Comparison of ENCODE assay signal across 10 cellular contexts in genomic region chr19:658916-659839, GRCh38. TPM values are rescaled to one million over a fixed set of nuclear protein-coding genes. Genes with fewer than 3 reads are reported as not detected.
DNase-seq lines count a peak whose midpoint lies in the region; ATAC-seq and TF ChIP-seq lines count a peak whose summit lies in the region.
"Had no signal": no experiment of that assay in that cellular context is flagged by ENCODE, and none has a peak within 500 bp of the region (broad histone marks: within the 10 kb centered on the region; RNA-seq: fewer than 3 reads in every experiment).

No MANE protein-coding gene starts in this region.

- no peaks in the 10 kb centered on the region for H3K9me3 Mint-ChIP-seq in CD4-positive, CD25-positive, alpha-beta regulatory T cell
- no peaks in the 10 kb centered on the region for H3K9me3 Mint-ChIP-seq in naive thymus-derived CD8-positive, alpha-beta T cell
- H3K9me3 Mint-ChIP-seq in Caco-2 (ENCODE audit: unreplicated experiment) = no peaks in the 10 kb centered on the region

- POLR2A ChIA-PET in naive thymus-derived CD8-positive, alpha-beta T cell (lab: Charles Lee) = interaction anchor here (1.0 to 2.8 kb wide), 9 partner anchors 19 to 610 kb away, joined by 3 to 11 read pairs (median 4); partner anchors contain the start of genes CIRBP, GZMM, POLRMT and PTBP1
- POLR2A ChIA-PET in Caco-2 (lab: Charles Lee) = no interaction called here

- peak overlapping the region; percentile 95 to 99 (median 98) for H3K4me3 Mint-ChIP-seq in CD4-positive, CD25-positive, alpha-beta regulatory T cell
- peak overlapping the region; percentile 96 to 99 (median 97) for H3K4me3 Mint-ChIP-seq in naive thymus-derived CD8-positive, alpha-beta T cell
- no peak overlapping the region for H3K4me3 Mint-ChIP-seq in Caco-2 (ENCODE audit: unreplicated experiment)

- H3K4me1 ChIP-seq in CD4-positive, CD25-positive, alpha-beta regulatory T cell (ENCODE audit: control insufficient read depth, insufficient read depth, low read length, poor library complexity, severe bottlenecking) = peaks cover 77% of the 10 kb centered on the region
- peaks cover 19% of the 10 kb centered on the region for H3K4me1 ChIP-seq in Caco-2

- peaks cover 0 to 70% (median 17%) of the 10 kb centered on the region in 4 donors for H3K4me1 Mint-ChIP-seq in CD4-positive, CD25-positive, alpha-beta regulatory T cell
- peaks cover 28 to 73% (median 61%) of the 10 kb centered on the region in 4 donors for H3K4me1 Mint-ChIP-seq in naive thymus-derived CD8-positive, alpha-beta T cell
- no peaks in the 10 kb centered on the region for H3K4me1 Mint-ChIP-seq in Caco-2 (ENCODE audit: low read depth, unreplicated experiment)

- peak overlapping the region; percentile 92 for H3K27ac ChIP-seq in CD4-positive, CD25-positive, alpha-beta regulatory T cell (ENCODE audit: insufficient read depth, low read length, poor library complexity, severe bottlenecking)
- peak overlapping the region; percentile 29 for H3K27ac ChIP-seq in cingulate gyrus (ENCODE audit: low read depth, low read length)

- no peaks in the 10 kb centered on the region for H3K9me3 ChIP-seq in CD4-positive, CD25-positive, alpha-beta regulatory T cell (ENCODE audit: control insufficient read depth in 2 of 2, low read length in 2 of 2)
- H3K9me3 ChIP-seq in Caco-2 = no peaks in the 10 kb centered on the region

- no peak for ATAC-seq in CD4-positive, CD25-positive, alpha-beta regulatory T cell (ENCODE audit: low read depth in 2 of 2)
- no peak for ATAC-seq in naive thymus-derived CD8-positive, alpha-beta T cell
- ATAC-seq in GM19328 (IDR thresholded peaks at IDR 0.05; ENCODE audit: unreplicated experiment) = no peak
- no peak for ATAC-seq in HG03354 (IDR thresholded peaks at IDR 0.05; ENCODE audit: poor library complexity, severe bottlenecking, unreplicated experiment)
- ATAC-seq: sciatic nerve had no signal

- peaks cover 9% of the 10 kb centered on the region for H3K36me3 Mint-ChIP-seq in CD4-positive, CD25-positive, alpha-beta regulatory T cell
- peaks cover 0 to 31% (median 0%) of the 10 kb centered on the region in 3 donors for H3K36me3 Mint-ChIP-seq in naive thymus-derived CD8-positive, alpha-beta T cell
- H3K36me3 Mint-ChIP-seq in Caco-2 (ENCODE audit: insufficient read depth, unreplicated experiment) = peaks cover 60% of the 10 kb centered on the region

- no peaks in the 10 kb centered on the region for H3K27me3 ChIP-seq in CD4-positive, CD25-positive, alpha-beta regulatory T cell (ENCODE audit: control insufficient read depth, insufficient read depth, low read length)
- H3K27me3 ChIP-seq in Caco-2 (replicated peaks; ENCODE audit: control insufficient read depth, insufficient read depth, low read length) = no peaks in the 10 kb centered on the region

- no TSS peak for BruUV-seq in Caco-2 (replicated peaks; lab: Mats Ljungman, UMichigan)

- peak overlapping the region; percentile 95 to 98 (median 98) for H3K27ac Mint-ChIP-seq in CD4-positive, CD25-positive, alpha-beta regulatory T cell
- peak overlapping the region; percentile 47 to 98 (median 97) for H3K27ac Mint-ChIP-seq in naive thymus-derived CD8-positive, alpha-beta T cell
- no peak overlapping the region for H3K27ac Mint-ChIP-seq in Caco-2 (ENCODE audit: unreplicated experiment)

- peak overlapping the region; percentile 44 for H3K4me3 ChIP-seq in CD4-positive, CD25-positive, alpha-beta regulatory T cell (ENCODE audit: low read depth, low read length)
- no peak overlapping the region for H3K4me3 ChIP-seq in Caco-2 (ENCODE audit: low read depth, low read length)

- H3K36me3 ChIP-seq in CD4-positive, CD25-positive, alpha-beta regulatory T cell (ENCODE audit: control insufficient read depth, insufficient read depth, low read length) = peaks cover 13% of the 10 kb centered on the region
- peaks cover 4% of the 10 kb centered on the region for H3K36me3 ChIP-seq in Caco-2 (ENCODE audit: control insufficient read depth, insufficient read depth, low read length)

- DNase-seq in CD4-positive, CD25-positive, alpha-beta regulatory T cell = peak in 1 of 3 donors; percentile 57
- DNase-seq in T-helper 2 cell (peak in 3 of 5 experiments; percentile 36 to 88 (median 60)), Caco-2 (no peak), NCI-H82 (lab: John Stamatoyannopoulos, UW) (no peak)
- no peak for DNase-seq in naive thymus-derived CD8-positive, alpha-beta T cell

- peaks cover 17% of the 10 kb centered on the region for H3K27me3 Mint-ChIP-seq in CD4-positive, CD25-positive, alpha-beta regulatory T cell
- no peaks in the 10 kb centered on the region for H3K27me3 Mint-ChIP-seq in naive thymus-derived CD8-positive, alpha-beta T cell
- no peaks in the 10 kb centered on the region for H3K27me3 Mint-ChIP-seq in Caco-2 (ENCODE audit: insufficient read depth, unreplicated experiment)

- intact Hi-C loops in Caco-2 (cut with micrococcal nuclease; ENCODE audit: unreplicated experiment) = no loop called here

- CTCF ChIA-PET in Caco-2 (lab: Charles Lee) = interaction anchor here (0.5 kb wide), 1 partner anchor 263 kb away, joined by 3 read pairs; no protein-coding TSS in a partner anchor

- TF ChIP-seq CTCF in Caco-2 (IDR thresholded peaks at IDR 0.05; ENCODE audit: insufficient read depth in 1 of 2, low read depth in 1 of 2, low read length in 1 of 2, severe bottlenecking in 1 of 2, unreplicated experiment in 1 of 2) = no peak

RNA-seq across cellular contexts. Expression of gene RNF126, which starts 3.8 kb away (rescaled TPM):
- total RNA-seq in CD4-positive, CD25-positive, alpha-beta regulatory T cell = 124 TPM
- 10 to 100 TPM; 57.2 to 80.8 (median 76.9) TPM for polyA plus RNA-seq in CD4-positive, CD25-positive, alpha-beta regulatory T cell
- 100 to 1,000 TPM; 122 to 125 TPM for total RNA-seq in naive thymus-derived CD8-positive, alpha-beta T cell
- polyA plus RNA-seq in naive thymus-derived CD8-positive, alpha-beta T cell = 10 to 100 TPM; 56.2 to 70.7 (median 61.0) TPM
- 74.6 and 77.9 TPM in 2 replicates for total RNA-seq in Caco-2 (2022)

RNA-seq across cellular contexts. Expression of gene FSTL3, which starts 17.0 kb away (rescaled TPM):
- 0.64 TPM for total RNA-seq in CD4-positive, CD25-positive, alpha-beta regulatory T cell
- polyA plus RNA-seq in CD4-positive, CD25-positive, alpha-beta regulatory T cell = 1 to 10 TPM in 1 of 4 donors, under 1 TPM in 3; 0.55 to 2.1 (median 0.71) TPM
- total RNA-seq in naive thymus-derived CD8-positive, alpha-beta T cell = 1 to 10 TPM; 3.0 to 4.2 TPM
- polyA plus RNA-seq in naive thymus-derived CD8-positive, alpha-beta T cell = 1 to 10 TPM; 2.4 to 3.2 (median 2.8) TPM
- 26.3 and 31.2 TPM in 2 replicates for total RNA-seq in Caco-2 (2022)

RNA-seq across cellular contexts. Expression of gene FGF22, which starts 19.5 kb away (rescaled TPM):
- total RNA-seq in CD4-positive, CD25-positive, alpha-beta regulatory T cell = 0.81 TPM
- polyA plus RNA-seq in CD4-positive, CD25-positive, alpha-beta regulatory T cell = under 1 TPM in 1 of 4 donors, not detected in 3; 0.17 TPM
- total RNA-seq in naive thymus-derived CD8-positive, alpha-beta T cell = 1 to 10 TPM; 2.4 to 2.6 TPM
- not detected for polyA plus RNA-seq in naive thymus-derived CD8-positive, alpha-beta T cell
- total RNA-seq in Caco-2 (2022) = 0.68 TPM in 1 of 2 replicates, not detected in the other
- total RNA-seq: Daoy had no signal

RNA-seq across cellular contexts. Expression of gene POLRMT, which starts 25.8 kb away (rescaled TPM):
- total RNA-seq in CD4-positive, CD25-positive, alpha-beta regulatory T cell = 62.9 TPM
- 10 to 100 TPM; 25.4 to 38.1 (median 34.1) TPM for polyA plus RNA-seq in CD4-positive, CD25-positive, alpha-beta regulatory T cell
- total RNA-seq in naive thymus-derived CD8-positive, alpha-beta T cell = 10 to 100 TPM; 88.4 to 92.3 TPM
- 10 to 100 TPM; 33.2 to 71.1 (median 37.4) TPM for polyA plus RNA-seq in naive thymus-derived CD8-positive, alpha-beta T cell
- 93.3 and 95.8 TPM in 2 replicates for total RNA-seq in Caco-2 (2022)

RNA-seq across cellular contexts. Expression of gene PRSS57, which starts 36.1 kb away (rescaled TPM):
- 3.3 TPM for total RNA-seq in CD4-positive, CD25-positive, alpha-beta regulatory T cell
- not detected for polyA plus RNA-seq in CD4-positive, CD25-positive, alpha-beta regulatory T cell
- not detected for total RNA-seq in naive thymus-derived CD8-positive, alpha-beta T cell
- 1 to 10 TPM in 1 of 3 donors, not detected in 2; 1.2 TPM for polyA plus RNA-seq in naive thymus-derived CD8-positive, alpha-beta T cell
- total RNA-seq in Caco-2 (2022) = not detected in 2 replicates
- total RNA-seq: Daoy, sciatic nerve had no signal

Comparison
In these comparisons a context has a peak if more than half of its experiments do, and no peak if none do; other contexts are left out.
1. DNase-seq: peak in T-helper 2 cell (3 of 5); none in naive thymus-derived CD8-positive, alpha-beta T cell (0 of 10), Caco-2 (0 of 2) and NCI-H82 (single experiment).